In genomic region chr11:63985812-63986155, GRCh38 we compare ENCODE assay signal across 8 cellular contexts. TPM values are rescaled to one million over a fixed set of nuclear protein-coding genes. Genes with fewer than 3 reads are reported as not detected.
DNase-seq lines count a peak whose midpoint lies in the region; ATAC-seq, FAIRE-seq and TF ChIP-seq lines count a peak whose summit lies in the region.

No MANE protein-coding gene starts in this region.

- H3K27me3 Mint-ChIP-seq in activated T-cell treated with anti-CD3 and anti-CD28 coated beads, Interleukin-2, amount 50 U/mL, for 4 hours (ENCODE audit: low read depth): no peaks in the 10 kb centered on the region
- H3K27me3 Mint-ChIP-seq in progenitor cell of endocrine pancreas: no peaks in the 10 kb centered on the region

- peak overlapping the region; percentile 90 for H3K27ac ChIP-seq in AG04450 (ENCODE audit: low read depth, low read length)

- peak; percentile 39 for ATAC-seq in GM19397 (IDR thresholded peaks at IDR 0.05; ENCODE audit: unreplicated experiment)
- peak; percentile 83 to 86 for ATAC-seq in activated T-cell treated with anti-CD3 and anti-CD28 coated beads, Interleukin-2, amount 50 U/mL, for 4 hours

- peaks cover 28% of the 10 kb centered on the region for H3K4me1 Mint-ChIP-seq in activated T-cell treated with anti-CD3 and anti-CD28 coated beads, Interleukin-2, amount 50 U/mL, for 4 hours (ENCODE audit: low read depth)
- H3K4me1 Mint-ChIP-seq in progenitor cell of endocrine pancreas (ENCODE audit: low read depth): peaks cover 18% of the 10 kb centered on the region

- no peak for FAIRE-seq in H54 (lab: Jason Lieb, UNC)

- DNase-seq in AG04450 (ENCODE audit: low read depth, low spot score) (no peak), NCI-H774 (lab: John Stamatoyannopoulos, UW) (peak; percentile 43), fibroblast of pulmonary artery (ENCODE audit: low read depth) (no peak), progenitor cell of endocrine pancreas (ENCODE audit: low spot score, unreplicated experiment) (no peak), HK-2 (ENCODE audit: unreplicated experiment) (no peak), H54 (ENCODE audit: insufficient read length, low spot score) (no peak)
- peak; percentile 46 for DNase-seq in activated T-cell treated with anti-CD3 and anti-CD28 coated beads, Interleukin-2, amount 50 U/mL, for 4 hours

- peak overlapping the region; percentile 98 for H3K4me3 Mint-ChIP-seq in activated T-cell treated with anti-CD3 and anti-CD28 coated beads, Interleukin-2, amount 50 U/mL, for 4 hours
- H3K4me3 Mint-ChIP-seq in progenitor cell of endocrine pancreas (ENCODE audit: low read depth): peak overlapping the region; percentile 98

- H3K9me3 ChIP-seq in AG04450 (ENCODE audit: control insufficient read depth, insufficient read depth, low read length): no peaks in the 10 kb centered on the region; the same call in 1 of the 2 replicates

- CTCF ChIA-PET in AG04450 (lab: Charles Lee): interaction anchor here (0.9 to 1.4 kb wide), 2 partner anchors 15 to 40 kb away, joined by 3 to 4 read pairs; no protein-coding TSS in a partner anchor

- TF ChIP-seq POLR2A in H54 (IDR thresholded peaks at IDR 0.05; ENCODE audit: low read depth, low read length): no peak

- no peaks in the 10 kb centered on the region for H3K9me3 Mint-ChIP-seq in activated T-cell treated with anti-CD3 and anti-CD28 coated beads, Interleukin-2, amount 50 U/mL, for 4 hours
- no peaks in the 10 kb centered on the region for H3K9me3 Mint-ChIP-seq in progenitor cell of endocrine pancreas (ENCODE audit: low read depth)

- H3K27ac Mint-ChIP-seq in progenitor cell of endocrine pancreas: peak overlapping the region; percentile 97

- no peaks in the 10 kb centered on the region for H3K27me3 ChIP-seq in AG04450 (ENCODE audit: control insufficient read depth, insufficient read depth, low read length)

- POLR2A ChIA-PET in AG04450 (lab: Yijun Ruan, JAX): no interaction called here

- H3K4me3 ChIP-seq in AG04450 (ENCODE audit: low read depth, low read length) (peak overlapping the region; percentile 93), fibroblast of pulmonary artery (replicated peaks; ENCODE audit: low read depth, low read length) (peak overlapping the region; percentile 89)

- peaks cover 15% of the 10 kb centered on the region for H3K36me3 Mint-ChIP-seq in activated T-cell treated with anti-CD3 and anti-CD28 coated beads, Interleukin-2, amount 50 U/mL, for 4 hours (ENCODE audit: insufficient read depth)
- peaks cover 10% of the 10 kb centered on the region for H3K36me3 Mint-ChIP-seq in progenitor cell of endocrine pancreas (ENCODE audit: insufficient read depth)

- no peak for TF ChIP-seq CTCF in AG04450 (IDR thresholded peaks at IDR 0.05; ENCODE audit: low read depth, low read length)
- no peak for TF ChIP-seq CTCF in fibroblast of pulmonary artery (IDR thresholded peaks at IDR 0.05; ENCODE audit: low read length, missing control alignments)
- TF ChIP-seq CTCF in progenitor cell of endocrine pancreas (IDR thresholded peaks at IDR 0.05; ENCODE audit: unreplicated experiment): no peak

RNA-seq across cellular contexts. Expression of gene OTUB1, which starts 0.5 kb away (rescaled TPM):
- 99.0 and 105 TPM in 2 replicates for polyA plus RNA-seq in AG04450 (2011; rRNA removed)
- 59.4 and 75.4 TPM in 2 replicates for polyA minus RNA-seq in AG04450 (2011; rRNA and poly(A)+ RNA removed)
- 100 to 1,000 TPM in 2 of 3 donors, 10 to 100 TPM in 1; 98.0 to 103 (median 101) TPM for total RNA-seq in activated T-cell treated with anti-CD3 and anti-CD28 coated beads, Interleukin-2, amount 50 U/mL, for 4 hours
- 122 and 124 TPM in 2 replicates for total RNA-seq in progenitor cell of endocrine pancreas

RNA-seq across cellular contexts. Expression of gene COX8A, which starts 11.4 kb away (rescaled TPM):
- 200 and 346 TPM in 2 replicates for polyA plus RNA-seq in AG04450 (2011; rRNA removed)
- polyA minus RNA-seq in AG04450 (2011; rRNA and poly(A)+ RNA removed): 158 and 226 TPM in 2 replicates
- total RNA-seq in activated T-cell treated with anti-CD3 and anti-CD28 coated beads, Interleukin-2, amount 50 U/mL, for 4 hours: 100 to 1,000 TPM; 315 to 320 (median 319) TPM
- total RNA-seq in progenitor cell of endocrine pancreas: 205 and 221 TPM in 2 replicates

RNA-seq across cellular contexts. Expression of gene NAA40, which starts 47.0 kb away (rescaled TPM):
- 17.4 and 18.0 TPM in 2 replicates for polyA plus RNA-seq in AG04450 (2011; rRNA removed)
- polyA minus RNA-seq in AG04450 (2011; rRNA and poly(A)+ RNA removed): 12.0 and 14.2 TPM in 2 replicates
- 10 to 100 TPM; 12.1 to 16.9 (median 14.1) TPM for total RNA-seq in activated T-cell treated with anti-CD3 and anti-CD28 coated beads, Interleukin-2, amount 50 U/mL, for 4 hours
- 60.6 and 62.3 TPM in 2 replicates for total RNA-seq in progenitor cell of endocrine pancreas

RNA-seq across cellular contexts. Expression of gene FLRT1, which starts 49.9 kb away (rescaled TPM):
- polyA plus RNA-seq in AG04450 (2011; rRNA removed): 0.17 and 0.33 TPM in 2 replicates
- polyA minus RNA-seq in AG04450 (2011; rRNA and poly(A)+ RNA removed): 0.13 and 0.46 TPM in 2 replicates
- not detected for total RNA-seq in activated T-cell treated with anti-CD3 and anti-CD28 coated beads, Interleukin-2, amount 50 U/mL, for 4 hours
- 0.17 and 0.24 TPM in 2 replicates for total RNA-seq in progenitor cell of endocrine pancreas

Comparison
In these comparisons a context has a peak if more than half of its experiments do, and no peak if none do; other contexts are left out.
1. DNase-seq: peak in NCI-H774 (single experiment) and activated T-cell treated with anti-CD3 and anti-CD28 coated beads, Interleukin-2, amount 50 U/mL, for 4 hours (single experiment); none in AG04450 (single experiment), fibroblast of pulmonary artery (single experiment), progenitor cell of endocrine pancreas (single experiment), HK-2 (single experiment) and H54 (single experiment).